Comparison of ENCODE assay signal across 28 cellular contexts in the genomic region with DNA sequence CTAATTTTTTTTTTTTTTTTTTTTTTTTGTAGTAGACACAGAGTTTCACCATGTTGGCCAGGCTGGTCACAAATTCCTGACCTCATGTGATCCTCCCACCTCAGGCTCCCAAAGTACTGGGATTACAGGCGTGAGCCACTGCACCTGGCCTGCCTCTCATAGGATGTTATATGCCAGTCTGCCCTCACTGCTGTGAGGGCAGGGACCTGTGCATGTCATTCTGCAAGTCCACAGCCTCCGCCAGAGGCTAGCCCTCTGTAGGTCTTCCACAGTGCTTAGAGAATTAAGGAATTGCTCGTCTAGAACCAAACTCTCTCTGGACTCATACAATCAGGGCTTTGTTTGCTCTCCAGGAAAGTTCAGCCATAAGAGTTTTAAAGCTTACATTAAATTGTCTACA.
"Had no signal": no experiment of that assay in that cellular context is flagged by ENCODE, and none has a peak within 500 bp of the region (broad histone marks: within the 10 kb centered on the region; RNA-seq: fewer than 3 reads in every experiment).

No MANE protein-coding gene starts in this region.

- H3K9me3 ChIP-seq: ovary, psoas muscle, right lobe of liver, sigmoid colon, stomach, thoracic aorta, thyroid gland, tibial nerve, upper lobe of left lung, vagina had no signal

- H3K27ac ChIP-seq: ovary, parathyroid adenoma, psoas muscle, right lobe of liver, sigmoid colon, stomach, thoracic aorta, thyroid gland, tibial nerve, upper lobe of left lung, vagina had no signal

- H3K9me3 Mint-ChIP-seq: nephron progenitor cell; neural crest cell; stimulated activated naive B cell treated with anti-CD40 and anti-IgM and Interleukin-4, amounts not matched to agents 10 μg/mL and 1 μg/mL and 100 μg/mL, for 72 hours; stimulated activated naive CD8-positive, alpha-beta T cell treated with anti-CD3 and anti-CD28 coated beads, Interleukin-15, Interleukin-2, amounts not matched to agents 100 ng/mL and 50 ng/mL, for 24 hours had no signal

- H2AFZ ChIP-seq: parathyroid adenoma had no signal

- H3K4me3 ChIP-seq: ovary, psoas muscle, right lobe of liver, sigmoid colon, stomach, thoracic aorta, thyroid gland, tibial nerve, upper lobe of left lung, vagina had no signal

- H3K36me3 ChIP-seq: ovary, right lobe of liver, sigmoid colon, stomach, thoracic aorta, thyroid gland, tibial nerve, upper lobe of left lung, vagina had no signal

- ATAC-seq: natural killer cell treated with Interleukin-12 subunit alpha and Interleukin-12 subunit beta and Interleukin-15 and Interleukin-18, amount 100 ng/mL, for 72 hours; psoas muscle; right cardiac atrium; right lobe of liver; stimulated activated effector memory CD8-positive, alpha-beta T cell treated with anti-CD3 and anti-CD28 coated beads, Interleukin-12 subunit alpha, Interleukin-12 subunit beta, amount 100 ng/mL, for 72 hours; stimulated activated naive B cell treated with anti-CD40 and anti-IgM and Interleukin-4, amounts not matched to agents 10 μg/mL and 1 μg/mL and 100 μg/mL, for 72 hours had no signal

- H3K36me3 Mint-ChIP-seq: natural killer cell treated with Interleukin-12 subunit alpha and Interleukin-12 subunit beta and Interleukin-15 and Interleukin-18, amount 100 ng/mL, for 72 hours; stimulated activated effector memory CD8-positive, alpha-beta T cell treated with anti-CD3 and anti-CD28 coated beads, Interleukin-12 subunit alpha, Interleukin-12 subunit beta, amount 100 ng/mL, for 72 hours; stimulated activated naive B cell treated with anti-CD40 and anti-IgM and Interleukin-4, amounts not matched to agents 10 μg/mL and 1 μg/mL and 100 μg/mL, for 72 hours had no signal

- H3K27ac Mint-ChIP-seq: natural killer cell treated with Interleukin-12 subunit alpha and Interleukin-12 subunit beta and Interleukin-15 and Interleukin-18, amount 100 ng/mL, for 72 hours; nephron progenitor cell; progenitor cell of endocrine pancreas; stimulated activated effector memory CD8-positive, alpha-beta T cell treated with anti-CD3 and anti-CD28 coated beads, Interleukin-12 subunit alpha, Interleukin-12 subunit beta, amount 100 ng/mL, for 72 hours; stimulated activated naive B cell treated with anti-CD40 and anti-IgM and Interleukin-4, amounts not matched to agents 10 μg/mL and 1 μg/mL and 100 μg/mL, for 72 hours; stimulated activated naive CD8-positive, alpha-beta T cell treated with anti-CD3 and anti-CD28 coated beads, Interleukin-15, Interleukin-2, amounts not matched to agents 100 ng/mL and 50 ng/mL, for 24 hours had no signal

- H3K4me1 Mint-ChIP-seq: stimulated activated effector memory CD8-positive, alpha-beta T cell treated with anti-CD3 and anti-CD28 coated beads, Interleukin-12 subunit alpha, Interleukin-12 subunit beta, amount 100 ng/mL, for 72 hours; stimulated activated naive B cell treated with anti-CD40 and anti-IgM and Interleukin-4, amounts not matched to agents 10 μg/mL and 1 μg/mL and 100 μg/mL, for 72 hours had no signal

- H3K27me3 ChIP-seq: ovary, right lobe of liver, sigmoid colon, thyroid gland, tibial nerve, upper lobe of left lung, vagina had no signal

- H3K4me3 Mint-ChIP-seq: natural killer cell treated with Interleukin-12 subunit alpha and Interleukin-12 subunit beta and Interleukin-15 and Interleukin-18, amount 100 ng/mL, for 72 hours; nephron progenitor cell; neural crest cell; stimulated activated effector memory CD8-positive, alpha-beta T cell treated with anti-CD3 and anti-CD28 coated beads, Interleukin-12 subunit alpha, Interleukin-12 subunit beta, amount 100 ng/mL, for 72 hours; stimulated activated naive B cell treated with anti-CD40 and anti-IgM and Interleukin-4, amounts not matched to agents 10 μg/mL and 1 μg/mL and 100 μg/mL, for 72 hours; stimulated activated naive CD8-positive, alpha-beta T cell treated with anti-CD3 and anti-CD28 coated beads, Interleukin-15, Interleukin-2, amounts not matched to agents 100 ng/mL and 50 ng/mL, for 24 hours had no signal

- H3K9ac ChIP-seq: parathyroid adenoma had no signal

- H3K4me1 ChIP-seq: parathyroid adenoma, psoas muscle, right lobe of liver, sigmoid colon, stomach, thyroid gland, tibial nerve, upper lobe of left lung, vagina had no signal

- H3K27me3 Mint-ChIP-seq: natural killer cell treated with Interleukin-12 subunit alpha and Interleukin-12 subunit beta and Interleukin-15 and Interleukin-18, amount 100 ng/mL, for 72 hours; stimulated activated naive B cell treated with anti-CD40 and anti-IgM and Interleukin-4, amounts not matched to agents 10 μg/mL and 1 μg/mL and 100 μg/mL, for 72 hours; stimulated activated naive CD8-positive, alpha-beta T cell treated with anti-CD3 and anti-CD28 coated beads, Interleukin-15, Interleukin-2, amounts not matched to agents 100 ng/mL and 50 ng/mL, for 24 hours had no signal

- DNase-seq: nephron progenitor cell; occipital lobe; ovary; posterior cingulate gyrus; psoas muscle; right cardiac atrium; right lobe of liver; sigmoid colon; small intestine; stimulated activated CD4-positive, alpha-beta T cell treated with anti-CD3 and anti-CD28 coated beads, Interleukin-15, amount 100 ng/mL, for 24 hours; stimulated activated CD4-positive, alpha-beta T cell treated with anti-CD3 and anti-CD28 coated beads, Interleukin-2, amount 100 ng/mL, for 24 hours; stimulated activated CD4-positive, alpha-beta T cell treated with anti-CD3 and anti-CD28 coated beads, Interleukin-2, amount 100 ng/mL, for 48 hours; stimulated activated CD4-positive, alpha-beta T cell treated with anti-CD3 and anti-CD28 coated beads, Interleukin-4, amount 100 ng/mL, for 24 hours; stimulated activated naive B cell treated with anti-CD40 and anti-IgM and Interleukin-4, amounts not matched to agents 10 μg/mL and 1 μg/mL and 100 μg/mL, for 72 hours; stimulated activated naive CD4-positive, alpha-beta T cell treated with Interleukin-2 at 50 U/mL for 16 hours; stomach; thyroid gland; trophoblast cell; upper lobe of left lung had no signal
